ENCODE assay signal across 15 cellular contexts in genomic region chr10:76429642-76430041, GRCh38.
DNase-seq lines count a peak whose midpoint lies in the region; ATAC-seq, FAIRE-seq and TF ChIP-seq lines count a peak whose summit lies in the region.
"Had no signal": no experiment of that assay in that cellular context is flagged by ENCODE, and none has a peak within 500 bp of the region (broad histone marks: within the 10 kb centered on the region; RNA-seq: fewer than 3 reads in every experiment).

No MANE protein-coding gene starts in this region.

- DNase-seq in astrocyte (ENCODE audit: low read depth) (no peak), sigmoid colon (peak; percentile 70), PC-3 (no peak), glutamatergic neuron (no peak)
- no peak for DNase-seq in activated T-cell treated with anti-CD3 and anti-CD28 coated beads, Interleukin-2, amount 50 U/mL, for 4 hours
- no peak for DNase-seq in stimulated activated effector memory CD8-positive, alpha-beta T cell treated with anti-CD3 and anti-CD28 coated beads, Interleukin-12 subunit alpha, Interleukin-12 subunit beta, amount 100 ng/mL, for 72 hours (ENCODE audit: low spot score in 2 of 2)
- DNase-seq: activated T-cell treated with anti-CD3 and anti-CD28 coated beads for 4 hours; naive B cell; NCI-H1048; NCI-H526; stimulated activated CD4-positive, alpha-beta T cell treated with anti-CD3 and anti-CD28 coated beads, Interleukin-12 subunit alpha, Interleukin-12 subunit beta, amount 100 ng/mL, for 4 hours had no signal

- H3K79me2 ChIP-seq in astrocyte (ENCODE audit: insufficient read depth, low read length) (no peaks in the 10 kb centered on the region), PC-3 (ENCODE audit: low read length) (no peaks in the 10 kb centered on the region)

- TF ChIP-seq CTCF in HEK293 (tag by site-specific recombination; IDR thresholded peaks at IDR 0.05), result no peak
- no peak for TF ChIP-seq CTCF in astrocyte (IDR thresholded peaks at IDR 0.05; ENCODE audit: insufficient read depth, low read depth, low read length)
- TF ChIP-seq CTCF in sigmoid colon (IDR thresholded peaks at IDR 0.05), result no peak
- no peak for TF ChIP-seq CTCF in PC-3 (conservative IDR thresholded peaks at IDR 0.05; ENCODE audit: low read depth, low read length)
- TF ChIP-seq CTCF in glutamatergic neuron (IDR thresholded peaks at IDR 0.05; ENCODE audit: partially characterized antibody, unreplicated experiment), result no peak

- CTCF ChIA-PET in HEK293 (lab: Yijun Ruan, JAX) (no interaction called here), PC-3 (lab: Charles Lee) (no interaction called here)

- no peak for ATAC-seq in activated T-cell treated with anti-CD3 and anti-CD28 coated beads, Interleukin-2, amount 50 U/mL, for 4 hours
- no peak for ATAC-seq in stimulated activated effector memory CD8-positive, alpha-beta T cell treated with anti-CD3 and anti-CD28 coated beads, Interleukin-12 subunit alpha, Interleukin-12 subunit beta, amount 100 ng/mL, for 72 hours
- ATAC-seq in PC-3, result no peak

- H3K36me3 ChIP-seq in HEK293 (ENCODE audit: control insufficient read depth in 2 of 2, insufficient read depth in 1 of 2, low read length in 2 of 2), result no peaks in the 10 kb centered on the region
- H3K36me3 ChIP-seq in astrocyte (ENCODE audit: insufficient read depth, low read length), result no peaks in the 10 kb centered on the region
- H3K36me3 ChIP-seq in iPS-15b (ENCODE audit: control insufficient read depth, insufficient read depth, low read length), result no peaks in the 10 kb centered on the region
- H3K36me3 ChIP-seq in sigmoid colon, result no peaks in the 10 kb centered on the region
- no peaks in the 10 kb centered on the region for H3K36me3 ChIP-seq in PC-3 (ENCODE audit: low read depth, low read length)
- H3K36me3 ChIP-seq: SJCRH30 had no signal

- H3K4me2 ChIP-seq in astrocyte (ENCODE audit: low read length) (peak overlapping the region; percentile 45), PC-3 (ENCODE audit: low read length) (no peak overlapping the region)

- POLR2A ChIA-PET in HEK293 (lab: Yijun Ruan, JAX), result no interaction called here
- POLR2A ChIA-PET in PC-3 (lab: Charles Lee; ENCODE audit: unreplicated experiment), result no interaction called here

- H3K27ac ChIP-seq in HEK293 (ENCODE audit: extremely low read depth, low read depth, low read length) (no peak overlapping the region), astrocyte (ENCODE audit: low read depth, low read length) (no peak overlapping the region), sigmoid colon (peak overlapping the region; percentile 78 to 82 (median 80)), PC-3 (ENCODE audit: low read length) (no peak overlapping the region)
- H3K27ac ChIP-seq: SJCRH30 had no signal

- no peaks in the 10 kb centered on the region for H3K27me3 Mint-ChIP-seq in astrocyte (ENCODE audit: low read depth, unreplicated experiment)
- no peaks in the 10 kb centered on the region for H3K27me3 Mint-ChIP-seq in activated T-cell treated with anti-CD3 and anti-CD28 coated beads, Interleukin-2, amount 50 U/mL, for 4 hours (ENCODE audit: low read depth)
- no peaks in the 10 kb centered on the region for H3K27me3 Mint-ChIP-seq in glutamatergic neuron (ENCODE audit: unreplicated experiment)

- H2AFZ ChIP-seq in astrocyte (ENCODE audit: low read depth, low read length) (no peak overlapping the region), PC-3 (ENCODE audit: low read length) (no peak overlapping the region)

- H4K20me1 ChIP-seq in astrocyte (ENCODE audit: insufficient read depth, low read length), result no peaks in the 10 kb centered on the region
- no peaks in the 10 kb centered on the region for H4K20me1 ChIP-seq in PC-3 (ENCODE audit: low read length)

- no peak for FAIRE-seq in astrocyte (lab: Jason Lieb, UNC)
- FAIRE-seq: HTR-8/SVneo had no signal

- no peak overlapping the region for H3K4me3 Mint-ChIP-seq in astrocyte (ENCODE audit: unreplicated experiment)
- H3K4me3 Mint-ChIP-seq in activated T-cell treated with anti-CD3 and anti-CD28 coated beads, Interleukin-2, amount 50 U/mL, for 4 hours, result no peak overlapping the region
- no peak overlapping the region for H3K4me3 Mint-ChIP-seq in stimulated activated effector memory CD8-positive, alpha-beta T cell treated with anti-CD3 and anti-CD28 coated beads, Interleukin-12 subunit alpha, Interleukin-12 subunit beta, amount 100 ng/mL, for 72 hours
- H3K4me3 Mint-ChIP-seq in glutamatergic neuron (ENCODE audit: unreplicated experiment), result no peak overlapping the region
- H3K4me3 Mint-ChIP-seq: naive B cell had no signal

- H3K4me3 ChIP-seq in HEK293 (ENCODE audit: low read depth, low read length), result no peak overlapping the region
- no peak overlapping the region for H3K4me3 ChIP-seq in astrocyte (ENCODE audit: insufficient read depth, low read depth, low read length)
- H3K4me3 ChIP-seq in iPS-15b (ENCODE audit: low read depth, low read length), result no peak overlapping the region
- peak overlapping the region in 3 of 4 donors; percentile 1 to 36 (median 26) for H3K4me3 ChIP-seq in sigmoid colon
- H3K4me3 ChIP-seq in PC-3 (ENCODE audit: low read length), result no peak overlapping the region
- H3K4me3 ChIP-seq: SJCRH30 had no signal

- H3K4me1 Mint-ChIP-seq in astrocyte (ENCODE audit: low read depth, unreplicated experiment) (peaks cover 55% of the 10 kb centered on the region), glutamatergic neuron (ENCODE audit: low read depth, unreplicated experiment) (peaks cover 11% of the 10 kb centered on the region)
- H3K4me1 Mint-ChIP-seq in activated T-cell treated with anti-CD3 and anti-CD28 coated beads, Interleukin-2, amount 50 U/mL, for 4 hours (ENCODE audit: low read depth), result no peaks in the 10 kb centered on the region
- no peaks in the 10 kb centered on the region for H3K4me1 Mint-ChIP-seq in stimulated activated effector memory CD8-positive, alpha-beta T cell treated with anti-CD3 and anti-CD28 coated beads, Interleukin-12 subunit alpha, Interleukin-12 subunit beta, amount 100 ng/mL, for 72 hours
- H3K4me1 Mint-ChIP-seq: naive B cell had no signal

- intact Hi-C loops in sigmoid colon (cut with DNase I), result no loop called here
- intact Hi-C loops in PC-3 (cut with micrococcal nuclease), result loop anchor here (5.0 kb wide), 1 partner anchor 553 kb away; no protein-coding TSS in a partner anchor

- no peaks in the 10 kb centered on the region for H3F3A ChIP-seq in PC-3 (ENCODE audit: low read length, unreplicated experiment)

- no peak overlapping the region for H3K9ac ChIP-seq in astrocyte (ENCODE audit: low read length)
- peak overlapping the region; percentile 37 for H3K9ac ChIP-seq in iPS-15b (ENCODE audit: low read depth, low read length)
- no peak overlapping the region for H3K9ac ChIP-seq in PC-3 (ENCODE audit: low read length)

- H3K4me1 ChIP-seq in HEK293 (ENCODE audit: control insufficient read depth, insufficient read depth, low read length) (peaks cover 10% of the 10 kb centered on the region), astrocyte (ENCODE audit: insufficient read depth, low read length) (peaks cover 38% of the 10 kb centered on the region), iPS-15b (ENCODE audit: control insufficient read depth, insufficient read depth, low read length) (peaks cover 10% of the 10 kb centered on the region), sigmoid colon (peaks cover 0 to 57% (median 49%) of the 10 kb centered on the region in 4 donors), PC-3 (ENCODE audit: insufficient read depth, low read length) (peaks cover 29% of the 10 kb centered on the region)

- no peak for TF ChIP-seq EP300 in sigmoid colon (IDR thresholded peaks at IDR 0.05)

- H3K9me3 Mint-ChIP-seq in astrocyte (ENCODE audit: unreplicated experiment) (no peaks in the 10 kb centered on the region), glutamatergic neuron (ENCODE audit: unreplicated experiment) (peaks cover 3% of the 10 kb centered on the region)
- no peaks in the 10 kb centered on the region for H3K9me3 Mint-ChIP-seq in activated T-cell treated with anti-CD3 and anti-CD28 coated beads, Interleukin-2, amount 50 U/mL, for 4 hours
- peaks cover 9% of the 10 kb centered on the region for H3K9me3 Mint-ChIP-seq in stimulated activated effector memory CD8-positive, alpha-beta T cell treated with anti-CD3 and anti-CD28 coated beads, Interleukin-12 subunit alpha, Interleukin-12 subunit beta, amount 100 ng/mL, for 72 hours

- TF ChIP-seq POLR2A in sigmoid colon (IDR thresholded peaks at IDR 0.05), result no peak

- 0 out of 2 replicates have a peak, but pooled peaks cover 3% of the 10 kb centered on the region for H3K9me2 ChIP-seq in PC-3 (replicated peaks; ENCODE audit: low read length)

- H3K27ac Mint-ChIP-seq in astrocyte (ENCODE audit: unreplicated experiment), result peak overlapping the region; percentile 94
- no peak overlapping the region for H3K27ac Mint-ChIP-seq in stimulated activated effector memory CD8-positive, alpha-beta T cell treated with anti-CD3 and anti-CD28 coated beads, Interleukin-12 subunit alpha, Interleukin-12 subunit beta, amount 100 ng/mL, for 72 hours
- no peak overlapping the region for H3K27ac Mint-ChIP-seq in glutamatergic neuron (ENCODE audit: unreplicated experiment)
- H3K27ac Mint-ChIP-seq: naive B cell had no signal

- no peaks in the 10 kb centered on the region for H3K36me3 Mint-ChIP-seq in astrocyte (ENCODE audit: low read depth, unreplicated experiment)
- H3K36me3 Mint-ChIP-seq in activated T-cell treated with anti-CD3 and anti-CD28 coated beads, Interleukin-2, amount 50 U/mL, for 4 hours (ENCODE audit: insufficient read depth), result no peaks in the 10 kb centered on the region
- H3K36me3 Mint-ChIP-seq in stimulated activated effector memory CD8-positive, alpha-beta T cell treated with anti-CD3 and anti-CD28 coated beads, Interleukin-12 subunit alpha, Interleukin-12 subunit beta, amount 100 ng/mL, for 72 hours, result no peaks in the 10 kb centered on the region
- no peaks in the 10 kb centered on the region for H3K36me3 Mint-ChIP-seq in glutamatergic neuron (ENCODE audit: unreplicated experiment)
- H3K36me3 Mint-ChIP-seq: naive B cell had no signal

- H3K27me3 ChIP-seq in astrocyte (ENCODE audit: insufficient read depth, low read length) (no peaks in the 10 kb centered on the region), iPS-15b (ENCODE audit: control insufficient read depth, insufficient read depth, low read length) (no peaks in the 10 kb centered on the region), sigmoid colon (no peaks in the 10 kb centered on the region), PC-3 (ENCODE audit: low read length) (no peaks in the 10 kb centered on the region)
- H3K27me3 ChIP-seq: SJCRH30 had no signal

- H3K9me3 ChIP-seq in HEK293 (ENCODE audit: control insufficient read depth, insufficient read depth, low read depth, low read length), result no peaks in the 10 kb centered on the region
- H3K9me3 ChIP-seq in astrocyte (ENCODE audit: insufficient read depth, low read depth, low read length), result no peaks in the 10 kb centered on the region
- H3K9me3 ChIP-seq in iPS-15b (ENCODE audit: control insufficient read depth, insufficient read depth, low read length), result no peaks in the 10 kb centered on the region
- no peaks in the 10 kb centered on the region for H3K9me3 ChIP-seq in sigmoid colon
- no peaks in the 10 kb centered on the region for H3K9me3 ChIP-seq in PC-3 (ENCODE audit: low read length)
- H3K9me3 ChIP-seq: SJCRH30 had no signal

- 50 to 81% methylated on average over 5 of the region's 5 CpGs for WGBS in sigmoid colon, 2 donors

- BruUV-seq in PC-3 (replicated peaks; lab: Mats Ljungman, UMichigan), result no TSS peak

TF ChIP-seq in HEK293, 187 proteins besides CTCF, POLR2A, EP300 and RAD21 (continues in another document):
- TF ChIP-seq ZNF701 (tag by site-specific recombination; IDR thresholded peaks at IDR 0.05) (no peak), GLIS2 (tag by site-specific recombination; IDR thresholded peaks at IDR 0.05) (no peak)

Comparison
In these comparisons a context has a peak if more than half of its experiments do, and no peak if none do; other contexts are left out.
1. H3K27ac ChIP-seq: peak in sigmoid colon (4 of 4); none in HEK293 (single experiment), astrocyte (single experiment) and PC-3 (single experiment).
2. H3K4me3 ChIP-seq: peak in sigmoid colon (3 of 4); none in HEK293 (single experiment), astrocyte (single experiment), iPS-15b (single experiment) and PC-3 (single experiment).